15 cellular contexts compared by ENCODE assay signal in the genomic region with DNA sequence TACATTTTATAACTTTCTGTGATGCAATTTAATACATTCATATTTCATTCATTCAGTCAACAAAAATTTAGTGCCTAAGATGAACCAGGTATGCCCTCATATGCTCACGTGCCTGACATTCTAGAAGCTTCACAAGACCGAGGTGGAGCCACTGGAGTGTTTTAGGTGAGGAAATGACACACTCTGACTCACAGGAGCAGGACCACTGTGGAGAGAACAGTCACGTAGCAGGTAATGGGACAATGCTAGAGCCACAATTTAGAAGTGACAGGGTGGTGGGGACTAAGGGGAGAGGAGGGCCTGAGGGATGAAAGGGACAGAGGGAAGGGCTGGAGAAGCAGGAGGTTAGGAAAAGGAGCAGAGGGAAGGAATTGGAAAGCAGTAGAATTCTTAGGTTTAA. TPM values are rescaled to one million over a fixed set of nuclear protein-coding genes. Genes with fewer than 3 reads are reported as not detected.
DNase-seq lines count a peak whose midpoint lies in the region; ATAC-seq, FAIRE-seq and TF ChIP-seq lines count a peak whose summit lies in the region.
"Had no signal": no experiment of that assay in that cellular context is flagged by ENCODE, and none has a peak within 500 bp of the region (broad histone marks: within the 10 kb centered on the region; RNA-seq: fewer than 3 reads in every experiment).

No MANE protein-coding gene starts in this region.

- POLR2A ChIA-PET in Panc1 (lab: Charles Lee), result no interaction called here
- POLR2A ChIA-PET in naive thymus-derived CD4-positive, alpha-beta T cell (lab: Charles Lee), result interaction anchor here (1.0 to 6.3 kb wide), 3 partner anchors 14 to 41 kb away, joined by 3 to 35 read pairs (median 7); no protein-coding TSS in a partner anchor

- H3K4me1 ChIP-seq in Panc1 (ENCODE audit: control insufficient read depth, insufficient read depth, low read length), result peaks cover 15% of the 10 kb centered on the region
- peaks cover 4 to 15% of the 10 kb centered on the region in 2 donors for H3K4me1 ChIP-seq in naive thymus-derived CD4-positive, alpha-beta T cell (ENCODE audit: control insufficient read depth in 2 of 2, insufficient read depth in 2 of 2, low read length in 2 of 2)
- H3K4me1 ChIP-seq: testis had no signal

- peaks cover 5% of the 10 kb centered on the region for H3K36me3 Mint-ChIP-seq in activated naive CD4-positive, alpha-beta T cell treated with anti-CD3 and anti-CD28 coated beads, Interleukin-2, amount 10 ng/mL, durations not matched to agents 7 days and 5 days
- H3K36me3 Mint-ChIP-seq in naive thymus-derived CD4-positive, alpha-beta T cell, result peaks cover 0 to 17% (median 0%) of the 10 kb centered on the region in 5 donors

- H3K27me3 ChIP-seq in Panc1 (ENCODE audit: control insufficient read depth, insufficient read depth, low read length), result no peaks in the 10 kb centered on the region
- H3K27me3 ChIP-seq in naive thymus-derived CD4-positive, alpha-beta T cell (ENCODE audit: control insufficient read depth in 2 of 2, insufficient read depth in 2 of 2, low read length in 2 of 2), result no peaks in the 10 kb centered on the region
- H3K27me3 ChIP-seq: testis had no signal

- no peaks in the 10 kb centered on the region for H3K36me3 ChIP-seq in Panc1 (ENCODE audit: control insufficient read depth, insufficient read depth, low read length)
- no peaks in the 10 kb centered on the region for H3K36me3 ChIP-seq in naive thymus-derived CD4-positive, alpha-beta T cell (ENCODE audit: control insufficient read depth in 2 of 3, insufficient read depth in 3 of 3, low read length in 3 of 3)

- in situ Hi-C loops in Panc1 (cut with HindIII; ENCODE audit: low pct_unique_long_range_greater_than_20kb, low sequenced_read_pairs), result no loop called here

- H3K4me3 ChIP-seq in Panc1 (ENCODE audit: low read depth in 2 of 2, low read length in 2 of 2), result no peak overlapping the region
- no peak overlapping the region for H3K4me3 ChIP-seq in naive thymus-derived CD4-positive, alpha-beta T cell (ENCODE audit: low read length)
- H3K4me3 ChIP-seq: testis had no signal

- no peak for FAIRE-seq in HTR-8/SVneo (lab: Jason Lieb, UNC)
- FAIRE-seq: A204.1, GM12891 had no signal

- BruUV-seq in Panc1 (replicated peaks; lab: Mats Ljungman, UMichigan), result no TSS peak

- intact Hi-C loops in Panc1 (cut with micrococcal nuclease; ENCODE audit: unreplicated experiment), result no loop called here
- intact Hi-C loops in naive thymus-derived CD4-positive, alpha-beta T cell (cut with micrococcal nuclease), result loop anchor here in 1 of 2 donors (5.0 kb wide), 2 partner anchors 72 to 172 kb away; no protein-coding TSS in a partner anchor

- H3K9me3 ChIP-seq in Panc1 (ENCODE audit: control insufficient read depth, insufficient read depth, low read depth, low read length), result no peaks in the 10 kb centered on the region
- H3K9me3 ChIP-seq in naive thymus-derived CD4-positive, alpha-beta T cell (ENCODE audit: control insufficient read depth in 2 of 3, low read length in 3 of 3), result no peaks in the 10 kb centered on the region
- H3K9me3 ChIP-seq: testis had no signal

- peak overlapping the region; percentile 51 for H3K4me3 Mint-ChIP-seq in activated naive CD4-positive, alpha-beta T cell treated with anti-CD3 and anti-CD28 coated beads, Interleukin-2, amount 10 ng/mL, durations not matched to agents 7 days and 5 days
- H3K4me3 Mint-ChIP-seq in naive thymus-derived CD4-positive, alpha-beta T cell, result peak overlapping the region in 7 of 10 donors; percentile 16 to 84 (median 58)

- TF ChIP-seq CTCF in Panc1 (IDR thresholded peaks at IDR 0.05), result no peak

- H3K9me3 Mint-ChIP-seq in activated naive CD4-positive, alpha-beta T cell treated with anti-CD3 and anti-CD28 coated beads, Interleukin-2, amount 10 ng/mL, durations not matched to agents 7 days and 5 days, result no peaks in the 10 kb centered on the region
- H3K9me3 Mint-ChIP-seq in naive thymus-derived CD4-positive, alpha-beta T cell, result peaks cover 0 to 5% (median 0%) of the 10 kb centered on the region in 11 donors

- H3K27me3 Mint-ChIP-seq in activated naive CD4-positive, alpha-beta T cell treated with anti-CD3 and anti-CD28 coated beads, Interleukin-2, amount 10 ng/mL, durations not matched to agents 7 days and 5 days, result peaks cover 13% of the 10 kb centered on the region
- peaks cover 0 to 22% (median 0%) of the 10 kb centered on the region in 5 donors for H3K27me3 Mint-ChIP-seq in naive thymus-derived CD4-positive, alpha-beta T cell

- peak overlapping the region; percentile 75 for H3K27ac Mint-ChIP-seq in activated naive CD4-positive, alpha-beta T cell treated with anti-CD3 and anti-CD28 coated beads, Interleukin-2, amount 10 ng/mL, durations not matched to agents 7 days and 5 days
- H3K27ac Mint-ChIP-seq in naive thymus-derived CD4-positive, alpha-beta T cell, result peak overlapping the region in 7 of 9 donors; percentile 72 to 97 (median 87)

- peak; percentile 39; the same call in 1 of the 2 replicates for ATAC-seq in Panc1
- no peak for ATAC-seq in naive thymus-derived CD4-positive, alpha-beta T cell

- H3K27ac ChIP-seq in Panc1 (ENCODE audit: low read length), result peak overlapping the region; percentile 87; the same call in 1 of the 2 replicates
- H3K27ac ChIP-seq in naive thymus-derived CD4-positive, alpha-beta T cell (ENCODE audit: low read depth, low read length), result no peak overlapping the region
- H3K27ac ChIP-seq: testis had no signal

- peak; percentile 46 for DNase-seq in NK-92 treated with Interleukin-12 subunit alpha and Interleukin-12 subunit beta, amount 100 ng/mL, for 24 hours (lab: John Stamatoyannopoulos, UW)
- no peak for DNase-seq in NK-92 (lab: John Stamatoyannopoulos, UW; ENCODE audit: unreplicated experiment)
- DNase-seq in Panc1 (ENCODE audit: low read depth, low spot score), result no peak
- DNase-seq in activated naive CD4-positive, alpha-beta T cell treated with anti-CD3 and anti-CD28 coated beads, Interleukin-2, amount 10 ng/mL, durations not matched to agents 7 days and 5 days, result no peak
- DNase-seq in naive thymus-derived CD4-positive, alpha-beta T cell, result peak in 1 of 9 donors; percentile 46
- DNase-seq in HTR-8/SVneo (ENCODE audit: insufficient read length, low spot score), result no peak
- DNase-seq in NCI-H1105 (lab: John Stamatoyannopoulos, UW), result no peak
- no peak for DNase-seq in MV-4-11 (lab: John Stamatoyannopoulos, UW)
- DNase-seq: DMS79 treated with DMSO at 0.1 percent for 48 hours, HCEC 1CT, retina, T-helper 9 cell, testis had no signal

- peaks cover 40% of the 10 kb centered on the region for H3K4me1 Mint-ChIP-seq in activated naive CD4-positive, alpha-beta T cell treated with anti-CD3 and anti-CD28 coated beads, Interleukin-2, amount 10 ng/mL, durations not matched to agents 7 days and 5 days
- H3K4me1 Mint-ChIP-seq in naive thymus-derived CD4-positive, alpha-beta T cell, result peaks cover 0 to 51% (median 15%) of the 10 kb centered on the region in 7 donors

- CTCF ChIA-PET in Panc1 (lab: Charles Lee), result no interaction called here
- CTCF ChIA-PET in activated naive CD4-positive, alpha-beta T cell treated with anti-CD3 and anti-CD28 coated beads, Interleukin-2, amount 10 ng/mL, durations not matched to agents 7 days and 5 days (lab: Charles Lee), result no interaction called here
- CTCF ChIA-PET in naive thymus-derived CD4-positive, alpha-beta T cell (lab: Charles Lee), result interaction anchor here (1.2 kb wide), 1 partner anchor 43 kb away, joined by 3 read pairs; no protein-coding TSS in a partner anchor

RNA-seq across cellular contexts. Expression of gene HLA-A, which starts 17.6 kb away (rescaled TPM):
- total RNA-seq in Panc1 (2021; ENCODE audit: unreplicated experiment), result 397 TPM
- 603 TPM for polyA plus RNA-seq in Panc1 (2012; ENCODE audit: insufficient read length)
- 1,000 to 10,000 TPM; 1,540 to 2,258 (median 1,836) TPM for total RNA-seq in naive thymus-derived CD4-positive, alpha-beta T cell
- 1,000 to 10,000 TPM; 2,350 to 3,318 TPM for polyA plus RNA-seq in naive thymus-derived CD4-positive, alpha-beta T cell
